1 cellular context compared by ENCODE assay signal in the genomic region with DNA sequence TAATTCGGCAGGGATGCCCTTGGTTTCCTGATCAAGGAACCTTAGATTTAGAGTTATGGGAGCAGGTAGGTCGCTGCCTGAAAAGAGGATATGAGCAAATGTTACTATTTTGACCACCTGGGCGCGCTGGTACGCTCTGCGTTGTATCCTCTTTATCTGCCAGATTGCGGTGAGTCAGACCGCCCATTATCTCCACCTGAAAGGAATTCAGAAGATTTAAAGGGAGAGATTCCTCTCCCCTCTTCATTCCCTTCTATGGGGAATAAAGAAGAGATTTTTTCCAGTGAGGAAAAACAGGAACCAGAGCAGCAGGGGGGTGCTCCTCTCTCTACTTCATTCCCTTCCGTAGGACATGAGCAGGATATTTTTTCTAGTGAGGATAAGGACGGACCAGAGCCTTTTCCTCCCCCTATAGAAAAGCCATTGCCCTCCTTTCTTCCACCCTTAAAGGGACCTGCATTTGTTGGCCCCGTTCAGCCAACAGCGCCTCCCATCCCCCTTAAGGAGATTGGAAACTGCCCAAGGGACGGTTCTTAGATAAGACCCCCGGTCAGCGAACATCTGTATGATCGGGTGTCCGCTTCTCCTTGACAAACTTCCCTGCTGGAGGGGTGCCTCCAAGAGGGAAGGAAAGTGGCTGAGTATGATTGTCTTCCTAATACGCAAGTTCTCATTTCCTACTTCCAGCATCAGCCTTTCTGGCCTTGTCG.
TF ChIP-seq lines count a peak whose summit lies in the region.

No MANE protein-coding gene starts in this region.

TF ChIP-seq in SK-N-SH, 30 proteins besides CTCF, POLR2A, EP300 and RAD21 (continued from another document):
- TF ChIP-seq, protein P1, sequence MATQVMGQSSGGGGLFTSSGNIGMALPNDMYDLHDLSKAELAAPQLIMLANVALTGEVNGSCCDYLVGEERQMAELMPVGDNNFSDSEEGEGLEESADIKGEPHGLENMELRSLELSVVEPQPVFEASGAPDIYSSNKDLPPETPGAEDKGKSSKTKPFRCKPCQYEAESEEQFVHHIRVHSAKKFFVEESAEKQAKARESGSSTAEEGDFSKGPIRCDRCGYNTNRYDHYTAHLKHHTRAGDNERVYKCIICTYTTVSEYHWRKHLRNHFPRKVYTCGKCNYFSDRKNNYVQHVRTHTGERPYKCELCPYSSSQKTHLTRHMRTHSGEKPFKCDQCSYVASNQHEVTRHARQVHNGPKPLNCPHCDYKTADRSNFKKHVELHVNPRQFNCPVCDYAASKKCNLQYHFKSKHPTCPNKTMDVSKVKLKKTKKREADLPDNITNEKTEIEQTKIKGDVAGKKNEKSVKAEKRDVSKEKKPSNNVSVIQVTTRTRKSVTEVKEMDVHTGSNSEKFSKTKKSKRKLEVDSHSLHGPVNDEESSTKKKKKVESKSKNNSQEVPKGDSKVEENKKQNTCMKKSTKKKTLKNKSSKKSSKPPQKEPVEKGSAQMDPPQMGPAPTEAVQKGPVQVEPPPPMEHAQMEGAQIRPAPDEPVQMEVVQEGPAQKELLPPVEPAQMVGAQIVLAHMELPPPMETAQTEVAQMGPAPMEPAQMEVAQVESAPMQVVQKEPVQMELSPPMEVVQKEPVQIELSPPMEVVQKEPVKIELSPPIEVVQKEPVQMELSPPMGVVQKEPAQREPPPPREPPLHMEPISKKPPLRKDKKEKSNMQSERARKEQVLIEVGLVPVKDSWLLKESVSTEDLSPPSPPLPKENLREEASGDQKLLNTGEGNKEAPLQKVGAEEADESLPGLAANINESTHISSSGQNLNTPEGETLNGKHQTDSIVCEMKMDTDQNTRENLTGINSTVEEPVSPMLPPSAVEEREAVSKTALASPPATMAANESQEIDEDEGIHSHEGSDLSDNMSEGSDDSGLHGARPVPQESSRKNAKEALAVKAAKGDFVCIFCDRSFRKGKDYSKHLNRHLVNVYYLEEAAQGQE (IDR thresholded peaks at IDR 0.05; ENCODE audit: low read depth, low read length) = no peak
- TF ChIP-seq NFIC (IDR thresholded peaks at IDR 0.05; ENCODE audit: borderline replicate concordance) (no peak), RFX5 (IDR thresholded peaks at IDR 0.05; ENCODE audit: low read length) (no peak), POLR2AphosphoS5 (IDR thresholded peaks at IDR 0.05; ENCODE audit: low read depth, low read length) (no peak)
